In the genomic region with DNA sequence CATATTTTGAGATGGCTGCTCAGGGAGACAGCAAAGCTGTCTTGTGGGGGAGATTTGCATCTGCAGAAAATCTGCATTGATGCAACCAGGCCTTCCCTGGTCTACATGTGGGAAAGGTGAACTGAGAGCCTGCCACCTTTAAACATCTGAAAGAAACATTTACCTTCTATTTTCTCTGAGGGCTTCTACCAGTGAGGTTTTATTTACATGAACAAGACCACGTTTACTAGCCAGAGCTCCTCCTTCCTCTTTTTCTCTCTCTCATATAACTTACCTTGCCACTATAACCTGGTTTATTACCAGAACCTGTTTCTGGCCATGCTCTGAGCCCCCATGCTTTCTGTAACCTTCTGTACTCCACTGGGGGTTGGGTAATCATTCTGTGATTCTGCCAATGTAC, we compare ENCODE assay signal across 16 cellular contexts. TPM values are rescaled to one million over a fixed set of nuclear protein-coding genes. Genes with fewer than 3 reads are reported as not detected.
DNase-seq lines count a peak whose midpoint lies in the region; ATAC-seq and TF ChIP-seq lines count a peak whose summit lies in the region.
"Had no signal": no experiment of that assay in that cellular context is flagged by ENCODE, and none has a peak within 500 bp of the region (broad histone marks: within the 10 kb centered on the region; RNA-seq: fewer than 3 reads in every experiment).

No MANE protein-coding gene starts in this region.

- H3K9me3 Mint-ChIP-seq in CD14-positive monocyte (peaks cover 0 to 2% (median 0%) of the 10 kb centered on the region in 7 donors), IgD-negative memory B cell (peaks cover 0 to 3% (median 0%) of the 10 kb centered on the region in 3 donors), activated B cell treated with CpG ODN at 0.5 μM for 24 hours (no peaks in the 10 kb centered on the region)
- H3K9me3 Mint-ChIP-seq: activated T-cell treated with anti-CD3 and anti-CD28 coated beads, Interleukin-2, amount 50 U/mL, for 72 hours; stimulated activated naive CD8-positive, alpha-beta T cell treated with anti-CD3 and anti-CD28 coated beads, Interleukin-15, Interleukin-2, amounts not matched to agents 100 ng/mL and 50 ng/mL, for 24 hours had no signal

- intact Hi-C loops in CD14-positive monocyte (cut with micrococcal nuclease): loop anchor here (5.0 to 10.0 kb wide), 3 partner anchors 47 to 227 kb away; no protein-coding TSS in a partner anchor
- intact Hi-C loops in activated B cell treated with CpG ODN at 0.5 μM for 24 hours (cut with micrococcal nuclease): loop anchor here (5.0 kb wide), 1 partner anchor 34 kb away; no protein-coding TSS in a partner anchor

- H3K27me3 Mint-ChIP-seq in CD14-positive monocyte (ENCODE audit: low read depth in 3 of 3) (no peaks in the 10 kb centered on the region), IgD-negative memory B cell (no peaks in the 10 kb centered on the region), activated B cell treated with CpG ODN at 0.5 μM for 24 hours (no peaks in the 10 kb centered on the region)
- H3K27me3 Mint-ChIP-seq: stimulated activated naive CD8-positive, alpha-beta T cell treated with anti-CD3 and anti-CD28 coated beads, Interleukin-15, Interleukin-2, amounts not matched to agents 100 ng/mL and 50 ng/mL, for 24 hours had no signal

- H3K4me1 Mint-ChIP-seq in CD14-positive monocyte: peaks cover 65% of the 10 kb centered on the region
- peaks cover 22 to 46% (median 36%) of the 10 kb centered on the region in 3 donors for H3K4me1 Mint-ChIP-seq in IgD-negative memory B cell
- peaks cover 61% of the 10 kb centered on the region for H3K4me1 Mint-ChIP-seq in activated B cell treated with CpG ODN at 0.5 μM for 24 hours

- CTCF ChIA-PET in activated B cell treated with CpG ODN at 0.5 μM for 24 hours (lab: Charles Lee): interaction anchor here (0.8 to 1.6 kb wide), 4 partner anchors 11 to 45 kb away, joined by 3 to 6 read pairs (median 3); partner anchors contain the start of gene RUBCNL

- TF ChIP-seq CTCF in CD14-positive monocyte (IDR thresholded peaks at IDR 0.05) (no peak), activated B cell treated with CpG ODN at 0.5 μM for 24 hours (IDR thresholded peaks at IDR 0.05) (no peak)

- POLR2A ChIA-PET in activated B cell treated with CpG ODN at 0.5 μM for 24 hours (lab: Charles Lee): interaction anchor here (0.6 to 1.0 kb wide), 4 partner anchors 13 to 224 kb away, joined by 3 to 6 read pairs (median 5); partner anchors contain the start of gene RUBCNL

- ATAC-seq in GM21619 (IDR thresholded peaks at IDR 0.05; ENCODE audit: unreplicated experiment): peak; percentile 64
- peak; percentile 74 for ATAC-seq in activated B cell treated with CpG ODN at 0.5 μM for 24 hours (ENCODE audit: low read depth)
- no peak for ATAC-seq in HG02610 (IDR thresholded peaks at IDR 0.05; ENCODE audit: unreplicated experiment)
- ATAC-seq: activated T-cell treated with anti-CD3 and anti-CD28 coated beads, Interleukin-2, amount 50 U/mL, for 72 hours; left lung had no signal

- H3K4me3 Mint-ChIP-seq in CD14-positive monocyte: no peak overlapping the region
- peak overlapping the region in 1 of 4 donors; percentile 75 for H3K4me3 Mint-ChIP-seq in IgD-negative memory B cell
- H3K4me3 Mint-ChIP-seq in activated B cell treated with CpG ODN at 0.5 μM for 24 hours: no peak overlapping the region
- H3K4me3 Mint-ChIP-seq: activated T-cell treated with anti-CD3 and anti-CD28 coated beads, Interleukin-2, amount 50 U/mL, for 72 hours; stimulated activated naive CD8-positive, alpha-beta T cell treated with anti-CD3 and anti-CD28 coated beads, Interleukin-15, Interleukin-2, amounts not matched to agents 100 ng/mL and 50 ng/mL, for 24 hours had no signal

- H3K36me3 Mint-ChIP-seq in CD14-positive monocyte (no peaks in the 10 kb centered on the region), IgD-negative memory B cell (no peaks in the 10 kb centered on the region), activated B cell treated with CpG ODN at 0.5 μM for 24 hours (ENCODE audit: low read depth) (no peaks in the 10 kb centered on the region)

- H3K27ac Mint-ChIP-seq in CD14-positive monocyte: peak overlapping the region; percentile 22 to 86 (median 64)
- peak overlapping the region in 2 of 3 donors; percentile 21 to 88 for H3K27ac Mint-ChIP-seq in IgD-negative memory B cell
- H3K27ac Mint-ChIP-seq in activated B cell treated with CpG ODN at 0.5 μM for 24 hours: peak overlapping the region; percentile 74
- H3K27ac Mint-ChIP-seq: activated T-cell treated with anti-CD3 and anti-CD28 coated beads, Interleukin-2, amount 50 U/mL, for 72 hours; stimulated activated naive CD8-positive, alpha-beta T cell treated with anti-CD3 and anti-CD28 coated beads, Interleukin-15, Interleukin-2, amounts not matched to agents 100 ng/mL and 50 ng/mL, for 24 hours had no signal

- no peak for DNase-seq in CD14-positive monocyte (ENCODE audit: low spot score)
- DNase-seq in activated B cell treated with CpG ODN at 0.5 μM for 24 hours: no peak
- DNase-seq in NCI-H2081 (lab: John Stamatoyannopoulos, UW): no peak
- DNase-seq in NCI-H748 (lab: John Stamatoyannopoulos, UW; ENCODE audit: unreplicated experiment): no peak
- DNase-seq in NCI-H510A (lab: John Stamatoyannopoulos, UW): no peak
- DNase-seq: activated CD4-positive, alpha-beta T cell treated with anti-CD3 and anti-CD28 coated beads, Interleukin-2, amount 50 U/mL, for 48 hours; activated T-cell treated with anti-CD3 and anti-CD28 coated beads, Interleukin-2, amount 50 U/mL, for 72 hours; caudate nucleus; left lung; NCI-H1436; NCI-H345; uterus had no signal

RNA-seq across cellular contexts. Expression of gene RUBCNL, which starts 14.4 kb away (rescaled TPM):
- polyA plus RNA-seq in CD14-positive monocyte (1 to 10 TPM; 1.5 to 2.8 TPM), IgD-negative memory B cell (82.6 TPM)
- total RNA-seq in activated B cell treated with CpG ODN at 0.5 μM for 24 hours: 133 and 168 TPM in 2 replicates

Comparison
In these comparisons a context has a peak if more than half of its experiments do, and no peak if none do; other contexts are left out.
1. RNA of gene RUBCNL, which starts 14.4 kb away (polyA plus RNA-seq): 82.6 TPM in IgD-negative memory B cell (single experiment); 1.5 to 2.8 TPM in CD14-positive monocyte; every median in the first group is over 10 times any median in the second.
2. Peak in every context shown above with its lines, with median percentiles within 50 percentile points of each other: H3K27ac Mint-ChIP-seq.